In the genomic region with DNA sequence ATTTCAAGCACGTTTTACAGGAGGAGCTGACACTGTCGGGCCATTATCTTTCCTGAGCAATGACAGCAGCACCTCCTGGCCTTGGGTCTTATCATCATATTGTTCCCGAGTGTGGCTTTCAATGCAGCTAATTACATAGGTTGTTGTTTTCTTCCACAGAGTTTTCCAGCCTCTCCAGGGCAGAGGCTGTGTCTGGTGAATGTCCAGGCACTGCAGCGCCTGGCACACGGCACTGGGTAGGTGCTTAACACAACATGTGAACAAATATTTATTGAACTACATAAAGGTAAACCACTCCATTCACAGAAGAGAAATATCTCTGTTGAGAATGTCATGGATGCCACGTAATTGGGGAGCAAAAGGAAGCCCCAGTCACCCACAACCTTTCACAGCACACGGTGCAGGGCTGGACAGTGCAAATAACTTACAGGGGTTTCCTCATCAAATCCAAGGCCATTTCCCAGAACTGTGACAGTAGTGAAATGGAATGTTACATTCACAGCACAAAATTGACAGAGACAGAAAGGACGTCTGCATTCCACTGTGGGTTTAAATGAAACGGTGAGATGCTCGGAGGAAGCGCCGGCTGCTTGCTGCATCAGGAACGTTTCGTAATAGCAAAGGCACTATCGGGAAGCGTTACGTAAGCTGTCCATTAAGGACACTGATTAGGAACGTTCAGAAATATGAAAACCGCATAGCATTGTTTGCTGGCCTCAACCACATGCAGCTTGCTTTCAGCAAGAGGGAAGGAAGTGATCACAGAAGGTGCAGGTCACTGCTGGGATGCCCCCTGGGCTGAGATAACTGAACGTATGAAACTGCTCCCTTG, we compare ENCODE assay signal across 8 cellular contexts. TPM values are rescaled to one million over a fixed set of nuclear protein-coding genes. Genes with fewer than 3 reads are reported as not detected.
DNase-seq lines count a peak whose midpoint lies in the region; ATAC-seq, FAIRE-seq and TF ChIP-seq lines count a peak whose summit lies in the region.

No MANE protein-coding gene starts in this region.

- H2AK5ac ChIP-seq in trophoblast cell (ENCODE audit: low read length) = no peak overlapping the region

- no peak overlapping the region for H2AFZ ChIP-seq in trophoblast cell (ENCODE audit: insufficient read depth, low read length, poor library complexity)

- peaks cover 6% of the 10 kb centered on the region for H3K9me3 ChIP-seq in trophoblast cell (ENCODE audit: insufficient read depth, low read depth, low read length)

- H3K4me2 ChIP-seq in trophoblast cell (ENCODE audit: low read length) = no peak overlapping the region

- H3K36me3 ChIP-seq in trophoblast cell (ENCODE audit: control insufficient read depth in 1 of 2, insufficient read depth in 2 of 2, low read length in 2 of 2) = no peaks in the 10 kb centered on the region

- WGBS in trophoblast cell (ENCODE audit: extremely low coverage, insufficient coverage, insufficient read length) = no CpG with 5 or more reads among the region's 20 CpGs

- H3K14ac ChIP-seq in trophoblast cell (ENCODE audit: low read length) = no peak overlapping the region

- no peak for TF ChIP-seq POLR2A in GM12892 (IDR thresholded peaks at IDR 0.05; ENCODE audit: low read depth, low read length)

- H3K27ac ChIP-seq in trophoblast cell (ENCODE audit: low read depth, low read length) = no peak overlapping the region

- H3K4me3 ChIP-seq in epithelial cell of esophagus (ENCODE audit: low read length) (no peak overlapping the region), trophoblast cell (ENCODE audit: low read depth, low read length) (no peak overlapping the region)

- no peak overlapping the region for H4K91ac ChIP-seq in trophoblast cell (ENCODE audit: low read depth, low read length)

- FAIRE-seq in GM12892 (lab: Jason Lieb, UNC) = no peak

- H2BK5ac ChIP-seq in trophoblast cell (ENCODE audit: low read depth, low read length, poor library complexity) = no peak overlapping the region

- H3K9ac ChIP-seq in trophoblast cell (ENCODE audit: low read length) = no peak overlapping the region

- no peak overlapping the region for H4K12ac ChIP-seq in trophoblast cell (ENCODE audit: low read depth, low read length)

- H3K4me1 ChIP-seq in trophoblast cell (ENCODE audit: control insufficient read depth in 1 of 2, insufficient read depth in 2 of 2, low read length in 2 of 2) = peaks cover 3 to 6% of the 10 kb centered on the region in 2 experiments

- H3K27me3 ChIP-seq in trophoblast cell (ENCODE audit: insufficient read depth, low read length) = peaks cover 34% of the 10 kb centered on the region

- no peak overlapping the region for H3K4ac ChIP-seq in trophoblast cell (ENCODE audit: low read depth, low read length)

- H3K79me2 ChIP-seq in trophoblast cell (ENCODE audit: control insufficient read depth, insufficient read depth, low read length, poor library complexity) = no peaks in the 10 kb centered on the region

- no peak overlapping the region for H2BK120ac ChIP-seq in trophoblast cell (ENCODE audit: insufficient read depth, low read length, poor library complexity)

- H3K79me1 ChIP-seq in trophoblast cell (ENCODE audit: low read length) = no peaks in the 10 kb centered on the region

- no peak for TF ChIP-seq CTCF in epithelial cell of esophagus (IDR thresholded peaks at IDR 0.05; ENCODE audit: insufficient read depth, low read depth, low read length, missing control alignments)

- no peak overlapping the region for H3K23ac ChIP-seq in trophoblast cell (ENCODE audit: low read length)

- ATAC-seq in HG02588 (IDR thresholded peaks at IDR 0.05; ENCODE audit: unreplicated experiment) = no peak

- peak; percentile 99 for DNase-seq in EL
- peak; percentile 98 for DNase-seq in NOMO-1 treated with DMSO at 0.1 percent for 48 hours (lab: John Stamatoyannopoulos, UW; ENCODE audit: unreplicated experiment)
- DNase-seq in epithelial cell of esophagus (ENCODE audit: low read depth) = peak; percentile 74
- DNase-seq in trophoblast cell = peak; percentile 78 to 86
- no peak for DNase-seq in 8988T
- no peak for DNase-seq in GM12892 (ENCODE audit: insufficient read length)
- no peak for DNase-seq in inferior parietal cortex (ENCODE audit: extremely low spot score)

- no peak overlapping the region for H2BK12ac ChIP-seq in trophoblast cell (ENCODE audit: low read length)

- no peak overlapping the region for H4K8ac ChIP-seq in trophoblast cell (ENCODE audit: low read depth, low read length)

- no peak overlapping the region for H3K18ac ChIP-seq in trophoblast cell (ENCODE audit: low read length)

RNA-seq across cellular contexts. Expression of a gene that starts 6.4 kb away (rescaled TPM):
- polyA plus RNA-seq in trophoblast cell (2013) = not detected in 2 replicates
- not detected for polyA plus RNA-seq in GM12892 (2012; ENCODE audit: missing spikeins)

Comparison
In these comparisons a context has a peak if more than half of its experiments do, and no peak if none do; other contexts are left out.
1. DNase-seq: peak in EL (single experiment), NOMO-1 treated with DMSO at 0.1 percent for 48 hours (single experiment), epithelial cell of esophagus (single experiment) and trophoblast cell (2 of 2); none in 8988T (single experiment), GM12892 (single experiment) and inferior parietal cortex (single experiment).